ENCODE assay signal across 14 cellular contexts in genomic region chr20:41509801-41510200, GRCh38.
A peak's percentile ranks its signal among the peaks of the same experiment; 100 is the strongest.
DNase-seq lines count a peak whose midpoint lies in the region; ATAC-seq and TF ChIP-seq lines count a peak whose summit lies in the region.
"Had no signal": no experiment of that assay in that cellular context is flagged by ENCODE, and none has a peak within 500 bp of the region (broad histone marks: within the 10 kb centered on the region; RNA-seq: fewer than 3 reads in every experiment).

No MANE protein-coding gene starts in this region.

- TF ChIP-seq POLR2A in prostate gland (IDR thresholded peaks at IDR 0.05), result no peak

- no peaks in the 10 kb centered on the region for H3K27me3 ChIP-seq in prostate gland (replicated peaks; ENCODE audit: insufficient read depth)

- H3K27ac ChIP-seq in prostate gland, result peak overlapping the region in 1 of 2 donors; percentile 34

- H3K9me3 ChIP-seq in prostate gland, result no peaks in the 10 kb centered on the region

- TF ChIP-seq CTCF in astrocyte of the spinal cord (IDR thresholded peaks at IDR 0.05; ENCODE audit: low read depth, low read length) (no peak), prostate gland (IDR thresholded peaks at IDR 0.05) (no peak)

- H3K4me3 ChIP-seq in astrocyte of the spinal cord (ENCODE audit: low read depth, low read length) (no peak overlapping the region), prostate gland (no peak overlapping the region)

- WGBS in prostate gland, result 45% methylated on average over 4 of the region's 4 CpGs

- in situ Hi-C loops in G401 (cut with HindIII; ENCODE audit: low sequenced_read_pairs) (no loop called here), astrocyte of the spinal cord (cut with HindIII; ENCODE audit: low sequenced_read_pairs) (no loop called here)

- ATAC-seq in left cardiac atrium (peak; percentile 73 to 76), GM19463 (IDR thresholded peaks at IDR 0.05; ENCODE audit: unreplicated experiment) (no peak)
- ATAC-seq: activated T-cell treated with anti-CD3 and anti-CD28 coated beads, Interleukin-2, amount 50 U/mL, for 4 hours; naive thymus-derived CD4-positive, alpha-beta T cell had no signal

- H3K4me1 ChIP-seq in prostate gland (replicated peaks), result peaks cover 8% of the 10 kb centered on the region

- DNase-seq in G401 (ENCODE audit: low spot score), result peak; percentile 71
- DNase-seq in astrocyte of the spinal cord (ENCODE audit: low read depth, low spot score), result peak; percentile 29
- DNase-seq in left cardiac atrium, result peak; percentile 62
- DNase-seq in prostate gland (ENCODE audit: low spot score), result peak; percentile 26
- no peak for DNase-seq in retina
- no peak for DNase-seq in NCI-H1436 (lab: John Stamatoyannopoulos, UW)
- no peak for DNase-seq in NCI-H1105 (lab: John Stamatoyannopoulos, UW)
- DNase-seq: activated T-cell treated with anti-CD3 and anti-CD28 coated beads, Interleukin-2, amount 50 U/mL, for 4 hours; H7; naive thymus-derived CD4-positive, alpha-beta T cell; NCI-H524; SHP77 treated with DMSO at 0.1 percent for 48 hours; stimulated activated CD4-positive, alpha-beta T cell treated with anti-CD3 and anti-CD28 coated beads, Interleukin-2, amount 100 ng/mL, for 24 hours had no signal

- intact Hi-C loops in left cardiac atrium (cut with DNase I) (loop anchor here in 1 of 2 donors (5.0 to 10.0 kb wide), 2 partner anchors 108 to 185 kb away; partner anchors contain the start of gene CHD6), prostate gland (cut with DNase I) (loop anchor here (10.0 kb wide), 1 partner anchor 105 kb away; the partner anchor contains the start of gene CHD6)

- H3K36me3 ChIP-seq in prostate gland, result no peaks in the 10 kb centered on the region

Comparison
In these comparisons a context has a peak if more than half of its experiments do, and no peak if none do; other contexts are left out.
1. DNase-seq: peak in G401 (single experiment), astrocyte of the spinal cord (single experiment), left cardiac atrium (single experiment) and prostate gland (single experiment); none in retina (single experiment), NCI-H1436 (single experiment) and NCI-H1105 (single experiment).